In the genomic region with DNA sequence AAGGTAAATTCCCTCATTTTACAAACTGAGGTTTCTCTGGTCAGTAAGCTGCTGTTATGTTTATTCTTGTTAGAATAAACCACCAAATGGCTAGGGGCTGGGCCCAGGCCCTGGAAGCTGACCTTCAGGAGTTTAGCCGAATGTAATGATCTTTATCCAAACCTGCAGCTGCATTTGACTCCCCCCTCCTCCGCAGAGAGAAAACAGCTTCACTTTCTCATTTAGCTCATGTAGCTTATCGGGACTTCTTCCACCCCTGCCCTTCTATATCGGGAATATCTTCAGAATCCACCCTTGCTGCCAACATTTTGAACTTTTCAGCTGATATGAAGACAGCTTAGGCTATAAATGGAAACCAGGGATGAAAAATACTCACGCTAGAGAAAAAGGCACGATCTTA, we compare ENCODE assay signal across 1 cellular context.
TF ChIP-seq lines count a peak whose summit lies in the region.

No MANE protein-coding gene starts in this region.

TF ChIP-seq in K562, 482 proteins besides CTCF, POLR2A, EP300 and RAD21 (continued from another document):
- TF ChIP-seq, protein P1, sequence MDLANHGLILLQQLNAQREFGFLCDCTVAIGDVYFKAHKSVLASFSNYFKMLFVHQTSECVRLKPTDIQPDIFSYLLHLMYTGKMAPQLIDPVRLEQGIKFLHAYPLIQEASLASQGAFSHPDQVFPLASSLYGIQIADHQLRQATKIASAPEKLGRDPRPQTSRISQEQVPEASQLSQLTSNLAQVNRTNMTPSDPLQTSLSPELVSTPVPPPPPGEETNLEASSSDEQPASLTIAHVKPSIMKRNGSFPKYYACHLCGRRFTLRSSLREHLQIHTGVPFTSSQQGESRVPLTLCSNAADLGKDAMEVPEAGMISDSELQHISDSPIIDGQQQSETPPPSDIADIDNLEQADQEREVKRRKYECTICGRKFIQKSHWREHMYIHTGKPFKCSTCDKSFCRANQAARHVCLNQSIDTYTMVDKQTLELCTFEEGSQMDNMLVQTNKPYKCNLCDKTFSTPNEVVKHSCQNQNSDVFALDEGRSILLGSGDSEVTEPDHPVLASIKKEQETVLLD (IDR thresholded peaks at IDR 0.05), result no peak
- TF ChIP-seq RFX5 (IDR thresholded peaks at IDR 0.05; ENCODE audit: low read depth, low read length), result no peak
- TF ChIP-seq, protein P2, sequence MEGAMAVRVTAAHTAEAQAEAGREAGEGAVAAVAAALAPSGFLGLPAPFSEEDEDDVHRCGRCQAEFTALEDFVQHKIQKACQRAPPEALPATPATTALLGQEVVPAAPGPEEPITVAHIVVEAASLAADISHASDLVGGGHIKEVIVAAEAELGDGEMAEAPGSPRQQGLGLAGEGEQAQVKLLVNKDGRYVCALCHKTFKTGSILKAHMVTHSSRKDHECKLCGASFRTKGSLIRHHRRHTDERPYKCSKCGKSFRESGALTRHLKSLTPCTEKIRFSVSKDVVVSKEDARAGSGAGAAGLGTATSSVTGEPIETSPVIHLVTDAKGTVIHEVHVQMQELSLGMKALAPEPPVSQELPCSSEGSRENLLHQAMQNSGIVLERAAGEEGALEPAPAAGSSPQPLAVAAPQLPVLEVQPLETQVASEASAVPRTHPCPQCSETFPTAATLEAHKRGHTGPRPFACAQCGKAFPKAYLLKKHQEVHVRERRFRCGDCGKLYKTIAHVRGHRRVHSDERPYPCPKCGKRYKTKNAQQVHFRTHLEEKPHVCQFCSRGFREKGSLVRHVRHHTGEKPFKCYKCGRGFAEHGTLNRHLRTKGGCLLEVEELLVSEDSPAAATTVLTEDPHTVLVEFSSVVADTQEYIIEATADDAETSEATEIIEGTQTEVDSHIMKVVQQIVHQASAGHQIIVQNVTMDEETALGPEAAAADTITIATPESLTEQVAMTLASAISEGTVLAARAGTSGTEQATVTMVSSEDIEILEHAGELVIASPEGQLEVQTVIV (CRISPR knock-in tag; IDR thresholded peaks at IDR 0.05; ENCODE audit: borderline replicate concordance), result no peak
- TF ChIP-seq RFX1 (IDR thresholded peaks at IDR 0.05), result 0 out of 2 replicates have a peak, but pooled peaks have one; percentile 3
- TF ChIP-seq LARP7 (IDR thresholded peaks at IDR 0.05), result no peak
- TF ChIP-seq, protein P3, sequence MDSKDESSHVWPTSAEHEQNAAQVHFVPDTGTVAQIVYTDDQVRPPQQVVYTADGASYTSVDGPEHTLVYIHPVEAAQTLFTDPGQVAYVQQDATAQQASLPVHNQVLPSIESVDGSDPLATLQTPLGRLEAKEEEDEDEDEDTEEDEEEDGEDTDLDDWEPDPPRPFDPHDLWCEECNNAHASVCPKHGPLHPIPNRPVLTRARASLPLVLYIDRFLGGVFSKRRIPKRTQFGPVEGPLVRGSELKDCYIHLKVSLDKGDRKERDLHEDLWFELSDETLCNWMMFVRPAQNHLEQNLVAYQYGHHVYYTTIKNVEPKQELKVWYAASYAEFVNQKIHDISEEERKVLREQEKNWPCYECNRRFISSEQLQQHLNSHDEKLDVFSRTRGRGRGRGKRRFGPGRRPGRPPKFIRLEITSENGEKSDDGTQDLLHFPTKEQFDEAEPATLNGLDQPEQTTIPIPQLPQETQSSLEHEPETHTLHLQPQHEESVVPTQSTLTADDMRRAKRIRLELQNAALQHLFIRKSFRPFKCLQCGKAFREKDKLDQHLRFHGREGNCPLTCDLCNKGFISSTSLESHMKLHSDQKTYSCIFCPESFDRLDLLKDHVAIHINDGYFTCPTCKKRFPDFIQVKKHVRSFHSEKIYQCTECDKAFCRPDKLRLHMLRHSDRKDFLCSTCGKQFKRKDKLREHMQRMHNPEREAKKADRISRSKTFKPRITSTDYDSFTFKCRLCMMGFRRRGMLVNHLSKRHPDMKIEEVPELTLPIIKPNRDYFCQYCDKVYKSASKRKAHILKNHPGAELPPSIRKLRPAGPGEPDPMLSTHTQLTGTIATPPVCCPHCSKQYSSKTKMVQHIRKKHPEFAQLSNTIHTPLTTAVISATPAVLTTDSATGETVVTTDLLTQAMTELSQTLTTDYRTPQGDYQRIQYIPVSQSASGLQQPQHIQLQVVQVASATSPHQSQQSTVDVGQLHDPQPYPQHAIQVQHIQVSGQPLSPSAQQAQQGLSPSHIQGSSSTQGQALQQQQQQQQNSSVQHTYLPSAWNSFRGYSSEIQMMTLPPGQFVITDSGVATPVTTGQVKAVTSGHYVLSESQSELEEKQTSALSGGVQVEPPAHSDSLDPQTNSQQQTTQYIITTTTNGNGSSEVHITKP (IDR thresholded peaks at IDR 0.05; ENCODE audit: partially characterized antibody), result no peak
- no peak for TF ChIP-seq ZNF324 (CRISPR knock-in tag; IDR thresholded peaks at IDR 0.05)
- no peak for TF ChIP-seq HDAC2 (IDR thresholded peaks at IDR 0.05)
- no peak for TF ChIP-seq ZNF57 (CRISPR knock-in tag; IDR thresholded peaks at IDR 0.05)
- peak; percentile 77 for TF ChIP-seq CBFA2T3 (IDR thresholded peaks at IDR 0.05)
- TF ChIP-seq JUN (IDR thresholded peaks at IDR 0.05; ENCODE audit: borderline replicate concordance, low read depth, low read length), result no peak
- TF ChIP-seq JUN (CRISPR knock-in tag; IDR thresholded peaks at IDR 0.05; ENCODE audit: borderline replicate concordance), result no peak
- TF ChIP-seq NFYB (IDR thresholded peaks at IDR 0.05; ENCODE audit: extremely low read depth, insufficient read length), result no peak
- TF ChIP-seq SP2 (IDR thresholded peaks at IDR 0.05; ENCODE audit: extremely low read depth, low read depth, low read length, poor library complexity, severe bottlenecking), result no peak
- TF ChIP-seq ZNF445 (CRISPR knock-in tag; IDR thresholded peaks at IDR 0.05; ENCODE audit: low read depth), result no peak
- no peak for TF ChIP-seq NR3C1 (CRISPR knock-in tag; IDR thresholded peaks at IDR 0.05)
- TF ChIP-seq BMI1 (IDR thresholded peaks at IDR 0.05; ENCODE audit: low read length), result no peak
- no peak for TF ChIP-seq XRCC3 (IDR thresholded peaks at IDR 0.05)
- no peak for TF ChIP-seq MCM2 (IDR thresholded peaks at IDR 0.05; ENCODE audit: low read depth)
- TF ChIP-seq ADNP (tag; IDR thresholded peaks at IDR 0.05), result no peak
- no peak for TF ChIP-seq CBX8 (IDR thresholded peaks at IDR 0.05; ENCODE audit: borderline replicate concordance, extremely low read depth, low read depth, low read length, poor library complexity, severe bottlenecking)
- TF ChIP-seq ZFX (CRISPR knock-in tag; IDR thresholded peaks at IDR 0.05), result peak; percentile 35; the same call in 1 of the 2 replicates
- no peak for TF ChIP-seq ZBED1 (IDR thresholded peaks at IDR 0.05)
- peak; percentile 71 for TF ChIP-seq SMARCA4 (IDR thresholded peaks at IDR 0.05)
